In genomic region chr17:80100035-80100323, GRCh38 we compare ENCODE assay signal across 2 cellular contexts.
TF ChIP-seq lines count a peak whose summit lies in the region.

No MANE protein-coding gene starts in this region.

TF ChIP-seq in SK-N-SH, 30 proteins besides CTCF, POLR2A, EP300 and RAD21:
- TF ChIP-seq SMC3 (IDR thresholded peaks at IDR 0.05; ENCODE audit: low read depth, low read length) (no peak), PBX3 (IDR thresholded peaks at IDR 0.05) (no peak), GATA2 (CRISPR knock-in tag; IDR thresholded peaks at IDR 0.05) (no peak), YY1 (IDR thresholded peaks at IDR 0.05; ENCODE audit: low read depth) (no peak), MEF2A (IDR thresholded peaks at IDR 0.05; ENCODE audit: borderline replicate concordance, low read depth) (no peak), GABPA (IDR thresholded peaks at IDR 0.05; ENCODE audit: low read depth) (no peak), CHD2 (IDR thresholded peaks at IDR 0.05; ENCODE audit: low read length, partially characterized antibody) (no peak), RFX5 (IDR thresholded peaks at IDR 0.05; ENCODE audit: low read length) (no peak), IRF3 (IDR thresholded peaks at IDR 0.05; ENCODE audit: low read depth, low read length) (no peak), NFIC (IDR thresholded peaks at IDR 0.05; ENCODE audit: borderline replicate concordance) (no peak), TAF1 (IDR thresholded peaks at IDR 0.05; ENCODE audit: borderline replicate concordance, low read depth, low read length) (no peak), FOXM1 (IDR thresholded peaks at IDR 0.05; ENCODE audit: low read depth) (no peak), USF1 (IDR thresholded peaks at IDR 0.05; ENCODE audit: borderline replicate concordance, low read depth) (no peak), FOSL2 (IDR thresholded peaks at IDR 0.05; ENCODE audit: borderline replicate concordance, low read depth) (no peak)
TF ChIP-seq in SK-N-SH: peak in this region for 0.

TF ChIP-seq in HEK293T, 16 proteins besides CTCF, POLR2A, EP300 and RAD21:
- no peak for TF ChIP-seq TARDBP (IDR thresholded peaks at IDR 0.05)
- TF ChIP-seq HDGF (IDR thresholded peaks at IDR 0.05; ENCODE audit: borderline replicate concordance): no peak
- no peak for TF ChIP-seq PKNOX1 (IDR thresholded peaks at IDR 0.05)
- no peak for TF ChIP-seq ELF4 (IDR thresholded peaks at IDR 0.05)
- no peak for TF ChIP-seq SUZ12 (IDR thresholded peaks at IDR 0.05)
- TF ChIP-seq ARNT (IDR thresholded peaks at IDR 0.05): no peak
- TF ChIP-seq NFRKB (IDR thresholded peaks at IDR 0.05): no peak
- TF ChIP-seq L3MBTL2 (conservative IDR thresholded peaks at IDR 0.05): no peak
- no peak for TF ChIP-seq ZNF384 (IDR thresholded peaks at IDR 0.05)
- no peak for TF ChIP-seq BHLHE40 (IDR thresholded peaks at IDR 0.05; ENCODE audit: borderline replicate concordance)
- no peak for TF ChIP-seq LEF1 (IDR thresholded peaks at IDR 0.05; ENCODE audit: borderline replicate concordance)
- no peak for TF ChIP-seq FOXK2 (IDR thresholded peaks at IDR 0.05)
- no peak for TF ChIP-seq SP1 (IDR thresholded peaks at IDR 0.05)
- TF ChIP-seq FOXA1 (IDR thresholded peaks at IDR 0.05): no peak
- no peak for TF ChIP-seq CTBP1 (IDR thresholded peaks at IDR 0.05; ENCODE audit: borderline replicate concordance)
- no peak for TF ChIP-seq FOXM1 (IDR thresholded peaks at IDR 0.05; ENCODE audit: borderline replicate concordance)
